In genomic region chr14:63852271-63852816, GRCh38 we compare ENCODE assay signal across 8 cellular contexts. TPM values are rescaled to one million over a fixed set of nuclear protein-coding genes. Genes with fewer than 3 reads are reported as not detected.
A peak's percentile ranks its signal among the peaks of the same experiment; 100 is the strongest.
DNase-seq lines count a peak whose midpoint lies in the region; ATAC-seq and TF ChIP-seq lines count a peak whose summit lies in the region.

No MANE protein-coding gene starts in this region.

- H3K4me3 ChIP-seq in CD4-positive, CD25-positive, alpha-beta regulatory T cell (ENCODE audit: low read depth, low read length) = peak overlapping the region; percentile 68
- H3K4me3 ChIP-seq in dorsolateral prefrontal cortex = peak overlapping the region; percentile 36 to 88 (median 68)

- peaks cover 0 to 2% (median 0%) of the 10 kb centered on the region in 7 donors for H3K9me3 Mint-ChIP-seq in CD4-positive, CD25-positive, alpha-beta regulatory T cell
- no peaks in the 10 kb centered on the region for H3K9me3 Mint-ChIP-seq in natural killer cell treated with Interleukin-12 subunit alpha and Interleukin-12 subunit beta and Interleukin-15 and Interleukin-18, amount 100 ng/mL, for 72 hours

- H3K36me3 ChIP-seq in CD4-positive, CD25-positive, alpha-beta regulatory T cell (ENCODE audit: control insufficient read depth, insufficient read depth, low read length) = no peaks in the 10 kb centered on the region

- peak overlapping the region; percentile 52 to 95 (median 80) for H3K27ac Mint-ChIP-seq in CD4-positive, CD25-positive, alpha-beta regulatory T cell
- H3K27ac Mint-ChIP-seq in natural killer cell treated with Interleukin-12 subunit alpha and Interleukin-12 subunit beta and Interleukin-15 and Interleukin-18, amount 100 ng/mL, for 72 hours = peak overlapping the region; percentile 51 to 86

- peak overlapping the region; percentile 81 for H3K27ac ChIP-seq in CD4-positive, CD25-positive, alpha-beta regulatory T cell (ENCODE audit: insufficient read depth, low read length, poor library complexity, severe bottlenecking)
- H3K27ac ChIP-seq in dorsolateral prefrontal cortex = peak overlapping the region in 18 of 59 donors; percentile 10 to 85 (median 60)

- ATAC-seq in CD4-positive, CD25-positive, alpha-beta regulatory T cell (ENCODE audit: low read depth in 2 of 2) = no peak
- peak; percentile 2 for ATAC-seq in GM21723 (IDR thresholded peaks at IDR 0.05; ENCODE audit: unreplicated experiment)
- ATAC-seq in natural killer cell treated with Interleukin-12 subunit alpha and Interleukin-12 subunit beta and Interleukin-15 and Interleukin-18, amount 100 ng/mL, for 72 hours = no peak

- H3K4me3 Mint-ChIP-seq in CD4-positive, CD25-positive, alpha-beta regulatory T cell = peak overlapping the region; percentile 85 to 99 (median 89)
- H3K4me3 Mint-ChIP-seq in natural killer cell treated with Interleukin-12 subunit alpha and Interleukin-12 subunit beta and Interleukin-15 and Interleukin-18, amount 100 ng/mL, for 72 hours = peak overlapping the region; percentile 98

- H3K27me3 ChIP-seq in CD4-positive, CD25-positive, alpha-beta regulatory T cell (ENCODE audit: control insufficient read depth, insufficient read depth, low read length) = no peaks in the 10 kb centered on the region
- H3K27me3 ChIP-seq in dorsolateral prefrontal cortex = peaks cover 0 to 38% (median 8%) of the 10 kb centered on the region in 45 donors

- H3K36me3 Mint-ChIP-seq in CD4-positive, CD25-positive, alpha-beta regulatory T cell = no peaks in the 10 kb centered on the region
- H3K36me3 Mint-ChIP-seq in natural killer cell treated with Interleukin-12 subunit alpha and Interleukin-12 subunit beta and Interleukin-15 and Interleukin-18, amount 100 ng/mL, for 72 hours = peaks cover 4% of the 10 kb centered on the region

- peaks cover 22 to 39% (median 34%) of the 10 kb centered on the region in 4 donors for H3K4me1 Mint-ChIP-seq in CD4-positive, CD25-positive, alpha-beta regulatory T cell
- peaks cover 21 to 31% of the 10 kb centered on the region in 2 donors for H3K4me1 Mint-ChIP-seq in natural killer cell treated with Interleukin-12 subunit alpha and Interleukin-12 subunit beta and Interleukin-15 and Interleukin-18, amount 100 ng/mL, for 72 hours (ENCODE audit: low read depth in 2 of 2)

- no peak for DNase-seq in CD4-positive, CD25-positive, alpha-beta regulatory T cell
- DNase-seq in NCI-H69 (lab: John Stamatoyannopoulos, UW) (peak; percentile 84), dorsolateral prefrontal cortex (no peak), OCI-M2 (lab: John Stamatoyannopoulos, UW; ENCODE audit: unreplicated experiment) (no peak), NCI-H446 (lab: John Stamatoyannopoulos, UW) (no peak)
- DNase-seq in natural killer cell treated with Interleukin-12 subunit alpha and Interleukin-12 subunit beta and Interleukin-15 and Interleukin-18, amount 100 ng/mL, for 72 hours (ENCODE audit: low spot score) = no peak
- DNase-seq in stimulated activated CD4-positive, alpha-beta T cell treated with anti-CD3 and anti-CD28 coated beads, Interleukin-2, amount 100 ng/mL, for 48 hours = no peak

- TF ChIP-seq CTCF in dorsolateral prefrontal cortex (IDR thresholded peaks at IDR 0.05 in 54 of 56, conservative IDR thresholded peaks at IDR 0.05 in 2 of 56; ENCODE audit: low read depth in 1 of 56, partially characterized antibody in 56 of 56) = no peak

- peaks cover 40% of the 10 kb centered on the region for H3K4me1 ChIP-seq in CD4-positive, CD25-positive, alpha-beta regulatory T cell (ENCODE audit: control insufficient read depth, insufficient read depth, low read length, poor library complexity, severe bottlenecking)

- intact Hi-C loops in dorsolateral prefrontal cortex (cut with DNase I) = no loop called here

- no peaks in the 10 kb centered on the region for H3K27me3 Mint-ChIP-seq in CD4-positive, CD25-positive, alpha-beta regulatory T cell
- H3K27me3 Mint-ChIP-seq in natural killer cell treated with Interleukin-12 subunit alpha and Interleukin-12 subunit beta and Interleukin-15 and Interleukin-18, amount 100 ng/mL, for 72 hours = no peaks in the 10 kb centered on the region

- no peaks in the 10 kb centered on the region for H3K9me3 ChIP-seq in CD4-positive, CD25-positive, alpha-beta regulatory T cell (ENCODE audit: control insufficient read depth in 2 of 2, low read length in 2 of 2)

RNA-seq across cellular contexts. Expression of gene SYNE2, which starts 0.5 kb away (rescaled TPM):
- total RNA-seq in CD4-positive, CD25-positive, alpha-beta regulatory T cell = 348 TPM
- polyA plus RNA-seq in CD4-positive, CD25-positive, alpha-beta regulatory T cell = 10 to 100 TPM; 25.6 to 44.9 (median 32.2) TPM
- 10 to 100 TPM; 17.2 to 47.5 (median 29.1) TPM for total RNA-seq in dorsolateral prefrontal cortex
- 10 to 100 TPM; 86.7 to 97.4 TPM for total RNA-seq in natural killer cell treated with Interleukin-12 subunit alpha and Interleukin-12 subunit beta and Interleukin-15 and Interleukin-18, amount 100 ng/mL, for 72 hours
